8 cellular contexts compared by ENCODE assay signal in the genomic region with DNA sequence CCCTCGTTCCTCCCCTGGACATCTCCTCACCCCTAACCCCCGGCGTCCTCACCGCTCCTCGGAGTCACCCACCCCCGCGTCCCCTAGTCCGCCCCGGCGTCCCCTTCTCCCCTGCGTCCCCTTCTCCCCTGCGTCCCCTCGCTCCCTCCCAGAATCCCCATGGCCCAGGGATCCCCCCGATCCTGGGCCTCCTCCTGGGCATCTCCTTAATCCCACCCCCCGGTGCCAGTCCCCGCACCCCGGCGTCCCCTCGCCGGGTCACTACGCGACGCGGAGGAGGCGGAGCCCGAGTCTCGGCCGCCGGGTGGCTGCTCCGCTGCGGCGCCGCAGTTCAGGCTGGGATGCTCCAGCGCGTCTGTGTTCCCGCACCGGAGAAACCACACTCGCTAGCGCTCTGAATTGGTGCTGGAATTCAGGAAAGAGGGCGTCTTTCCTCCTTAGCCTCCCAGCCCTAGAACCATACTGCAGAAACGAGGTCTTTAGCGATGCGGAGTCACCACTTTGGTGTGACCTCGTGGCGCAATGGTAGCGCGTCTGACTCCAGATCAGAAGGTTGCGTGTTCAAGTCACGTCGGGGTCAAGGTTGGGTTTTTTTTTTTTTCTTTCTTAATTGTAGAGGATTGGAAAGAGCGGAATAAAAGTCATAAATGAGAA. TPM values are rescaled to one million over a fixed set of nuclear protein-coding genes. Genes with fewer than 3 reads are reported as not detected.
DNase-seq lines count a peak whose midpoint lies in the region; ATAC-seq, FAIRE-seq and TF ChIP-seq lines count a peak whose summit lies in the region.

No MANE protein-coding gene starts in this region.

- peak; percentile 95 for FAIRE-seq in GM12891 (lab: Jason Lieb, UNC)

- no peaks in the 10 kb centered on the region for H3K27me3 ChIP-seq in WERI-Rb-1 (ENCODE audit: insufficient read depth, low read depth, severe bottlenecking)
- H3K27me3 ChIP-seq in breast epithelium: no peaks in the 10 kb centered on the region
- H3K27me3 ChIP-seq in iPS-20b (ENCODE audit: insufficient read depth, low read length): no peaks in the 10 kb centered on the region
- no peaks in the 10 kb centered on the region for H3K27me3 ChIP-seq in skeletal muscle satellite cell (ENCODE audit: control insufficient read depth, insufficient read depth, low read length)

- intact Hi-C loops in breast epithelium (cut with DNase I; ENCODE audit: low total_unique reads): no loop called here

- peak; percentile 47 for ATAC-seq in HG02938 (IDR thresholded peaks at IDR 0.05; ENCODE audit: unreplicated experiment)

- DNase-seq in GM12891 (ENCODE audit: insufficient read length, low spot score) (peak; percentile 75), NCI-H2081 treated with DMSO at 0.1 percent for 48 hours (lab: John Stamatoyannopoulos, UW) (peak; percentile 6), WERI-Rb-1 (peak; percentile 88), breast epithelium (ENCODE audit: low spot score in 2 of 2) (peak; percentile 92 to 95), GF-D8 (lab: John Stamatoyannopoulos, UW) (no peak)

- H3K4me3 ChIP-seq in WERI-Rb-1 (ENCODE audit: low read depth, low read length): peak overlapping the region; percentile 70
- peak overlapping the region; percentile 62 to 79 (median 78) for H3K4me3 ChIP-seq in breast epithelium
- H3K4me3 ChIP-seq in iPS-20b (ENCODE audit: low read length): peak overlapping the region; percentile 71
- H3K4me3 ChIP-seq in skeletal muscle satellite cell (ENCODE audit: low read length): peak overlapping the region; percentile 75

- H3K27ac ChIP-seq in WERI-Rb-1: peak overlapping the region; percentile 84
- H3K27ac ChIP-seq in breast epithelium: peak overlapping the region; percentile 92 to 97
- H3K27ac ChIP-seq in iPS-20b (ENCODE audit: low read length): no peak overlapping the region

- H3K36me3 ChIP-seq in WERI-Rb-1 (no peaks in the 10 kb centered on the region), breast epithelium (no peaks in the 10 kb centered on the region), iPS-20b (ENCODE audit: insufficient read depth, low read depth, low read length) (no peaks in the 10 kb centered on the region), skeletal muscle satellite cell (ENCODE audit: insufficient read depth, low read length) (no peaks in the 10 kb centered on the region)

- H3K4me1 ChIP-seq in breast epithelium (no peaks in the 10 kb centered on the region), iPS-20b (ENCODE audit: insufficient read depth, low read length) (no peaks in the 10 kb centered on the region; the same call in 1 of the 2 replicates), skeletal muscle satellite cell (ENCODE audit: control insufficient read depth, insufficient read depth, low read length) (no peaks in the 10 kb centered on the region)

- H3K4me2 ChIP-seq in skeletal muscle satellite cell (ENCODE audit: low read length): peak overlapping the region; percentile 81

- TF ChIP-seq CTCF in WERI-Rb-1 (IDR thresholded peaks at IDR 0.05; ENCODE audit: low read depth, low read length): no peak
- TF ChIP-seq CTCF in breast epithelium (IDR thresholded peaks at IDR 0.05): no peak

- peak overlapping the region; percentile 66; the same call in 1 of the 2 replicates for H3K9ac ChIP-seq in iPS-20b (ENCODE audit: low read depth, low read length)
- peak overlapping the region; percentile 62 for H3K9ac ChIP-seq in skeletal muscle satellite cell (ENCODE audit: low read depth, low read length)

- no peak for TF ChIP-seq POLR2A in GM12891 (IDR thresholded peaks at IDR 0.05; ENCODE audit: low read depth, low read length)
- peak; percentile 11 for TF ChIP-seq POLR2A in breast epithelium (IDR thresholded peaks at IDR 0.05)

- H3K9me3 ChIP-seq in WERI-Rb-1 (ENCODE audit: severe bottlenecking): no peaks in the 10 kb centered on the region
- H3K9me3 ChIP-seq in breast epithelium: no peaks in the 10 kb centered on the region
- no peaks in the 10 kb centered on the region for H3K9me3 ChIP-seq in iPS-20b (ENCODE audit: insufficient read depth, low read depth, low read length)
- no peaks in the 10 kb centered on the region for H3K9me3 ChIP-seq in skeletal muscle satellite cell (replicated peaks; ENCODE audit: low read length)

TF ChIP-seq in GM12891, 5 proteins besides CTCF, POLR2A, EP300 and RAD21:
- TF ChIP-seq POU2F2 (IDR thresholded peaks at IDR 0.05; ENCODE audit: low read depth, low read length): no peak
- TF ChIP-seq SPI1 (IDR thresholded peaks at IDR 0.05; ENCODE audit: low read depth, low read length): no peak
- no peak for TF ChIP-seq POLR2AphosphoS5 (IDR thresholded peaks at IDR 0.05; ENCODE audit: low read depth, low read length)
- TF ChIP-seq PAX5 (IDR thresholded peaks at IDR 0.05; ENCODE audit: insufficient read depth, low read length, severe bottlenecking): no peak
- no peak for TF ChIP-seq TAF1 (IDR thresholded peaks at IDR 0.05; ENCODE audit: low read depth, low read length)

RNA-seq across cellular contexts. Expression of gene SLC47A1, which starts 25.9 kb away (rescaled TPM):
- polyA plus RNA-seq in GM12891 (2012; ENCODE audit: low read depth, missing spikeins): 9.7 TPM
- 10 to 100 TPM in 1 of 3 donors, 1 to 10 TPM in 2; 3.8 to 22.1 (median 8.8) TPM for total RNA-seq in breast epithelium
- 2.2 and 2.3 TPM in 2 replicates for total RNA-seq in skeletal muscle satellite cell (2012; rRNA removed)
